Comparison of ENCODE assay signal across 11 cellular contexts in the genomic region with DNA sequence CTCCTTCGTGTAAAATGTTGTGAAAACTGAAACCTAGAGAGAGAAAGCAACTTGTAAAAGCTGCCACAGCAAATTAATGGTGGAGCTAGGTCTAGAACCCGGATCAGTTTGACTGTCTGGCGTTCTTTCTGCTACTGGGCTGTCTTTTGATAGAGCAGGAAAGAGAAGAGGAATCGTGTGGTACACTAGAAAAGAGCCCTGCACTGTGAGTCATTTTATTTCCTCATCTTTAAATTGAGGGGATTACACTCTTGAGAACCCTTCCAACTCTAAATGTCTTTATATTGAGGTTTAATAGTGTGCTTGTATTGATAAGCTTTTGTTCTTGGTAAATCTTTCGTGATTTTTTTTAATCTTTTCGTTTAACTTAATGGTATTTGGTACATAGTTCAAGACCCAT. TPM values are rescaled to one million over a fixed set of nuclear protein-coding genes. Genes with fewer than 3 reads are reported as not detected.
A peak's percentile ranks its signal among the peaks of the same experiment; 100 is the strongest.
DNase-seq lines count a peak whose midpoint lies in the region; ATAC-seq, FAIRE-seq and TF ChIP-seq lines count a peak whose summit lies in the region.
"Had no signal": no experiment of that assay in that cellular context is flagged by ENCODE, and none has a peak within 500 bp of the region (broad histone marks: within the 10 kb centered on the region; RNA-seq: fewer than 3 reads in every experiment).

No MANE protein-coding gene starts in this region.

- H3K9ac ChIP-seq in GM12878 (ENCODE audit: control insufficient read depth, insufficient read depth, low read length) = no peak overlapping the region; the same call in 1 of the 2 replicates

- no peaks in the 10 kb centered on the region for H3K9me3 ChIP-seq in GM12878 (replicated peaks; ENCODE audit: control insufficient read depth, insufficient read depth, low read length)
- H3K9me3 ChIP-seq: colonic mucosa, sigmoid colon had no signal

- H3K4me1 ChIP-seq in GM12878 (ENCODE audit: control insufficient read depth, insufficient read depth, low read length) (peaks cover 5% of the 10 kb centered on the region), foreskin keratinocyte (peaks cover 14% of the 10 kb centered on the region)
- H3K4me1 ChIP-seq: colonic mucosa had no signal

- H3K36me3 ChIP-seq in GM12878 (ENCODE audit: control insufficient read depth in 2 of 2, insufficient read depth in 2 of 2, low read length in 1 of 2) = no peaks in the 10 kb centered on the region
- H3K36me3 ChIP-seq: colonic mucosa, sigmoid colon had no signal

- intact Hi-C loops in GM12878 (cut with micrococcal nuclease; ENCODE audit: unreplicated experiment) = no loop called here
- intact Hi-C loops in left cardiac atrium (cut with DNase I) = no loop called here

- RAD21 ChIA-PET in GM12878 (lab: Charles Lee; ENCODE audit: unreplicated experiment) = interaction anchor here (1.9 kb wide), 1 partner anchor 147 kb away, joined by 5 read pairs; no protein-coding TSS in a partner anchor

- SMC1A ChIA-PET in GM12878 (lab: Charles Lee; ENCODE audit: uncharacterized antibody, unreplicated experiment) = interaction anchor here (1.2 kb wide), 2 partner anchors 109 to 186 kb away, joined by 3 to 6 read pairs; no protein-coding TSS in a partner anchor

- CTCF ChIA-PET in GM12878 (lab: Yijun Ruan, JAX) = no interaction called here

- peaks cover 51% of the 10 kb centered on the region for H3K4me1 Mint-ChIP-seq in neural crest cell

- TF ChIP-seq EP300 in GM12878 (IDR thresholded peaks at IDR 0.05; ENCODE audit: borderline replicate concordance in 1 of 2, control insufficient read depth in 1 of 2, low read depth in 2 of 2, low read length in 2 of 2) = no peak

- peak overlapping the region; percentile 27 for H3K27ac ChIP-seq in GM12878 (ENCODE audit: control insufficient read depth, insufficient read depth)
- no peak overlapping the region for H3K27ac ChIP-seq in foreskin keratinocyte
- H3K27ac ChIP-seq: colonic mucosa had no signal

- ATAC-seq in GM12878 = no peak
- ATAC-seq in foreskin keratinocyte = no peak
- ATAC-seq in left cardiac atrium = no peak
- no peak for ATAC-seq in GM18511 (IDR thresholded peaks at IDR 0.05; ENCODE audit: unreplicated experiment)

- 25% methylated on average over 6 of the region's 6 CpGs for WGBS in GM12878 (ENCODE audit: insufficient coverage, insufficient replicate concordance, low lambda C conversion rate, missing lambda C conversion rate)

- peak overlapping the region; percentile 11 for H3K4me2 ChIP-seq in GM12878 (ENCODE audit: control insufficient read depth, insufficient read depth)

- H3K27me3 ChIP-seq in GM12878 (replicated peaks in 1 of 2; ENCODE audit: control insufficient read depth in 2 of 2, insufficient read depth in 2 of 2, low read length in 1 of 2) (no peaks in the 10 kb centered on the region), foreskin keratinocyte (no peaks in the 10 kb centered on the region)
- H3K27me3 ChIP-seq: colonic mucosa had no signal

- TF ChIP-seq CTCF in GM12878 (IDR thresholded peaks at IDR 0.05 in 2 of 3, conservative IDR thresholded peaks at IDR 0.05 in 1 of 3; ENCODE audit: control insufficient read depth in 2 of 3, extremely low read depth in 1 of 3, insufficient read depth in 1 of 3, low read depth in 3 of 3, low read length in 3 of 3) (no peak), neural crest cell (conservative IDR thresholded peaks at IDR 0.05) (no peak), foreskin keratinocyte (conservative IDR thresholded peaks at IDR 0.05) (no peak)

- TF ChIP-seq POLR2A in GM12878 (IDR thresholded peaks at IDR 0.05; ENCODE audit: low read depth, low read length) = no peak

- H3K4me3 ChIP-seq in GM12878 = peak overlapping the region; percentile 8
- H3K4me3 ChIP-seq: colonic mucosa, sigmoid colon had no signal

- FAIRE-seq in GM18507 (lab: Jason Lieb, UNC) = peak; percentile 5
- no peak for FAIRE-seq in GM12878 (lab: Jason Lieb, UNC)

- DNase-seq in GM18507 (ENCODE audit: extremely low spot score, insufficient read length, low read depth) (no peak), NOMO-1 treated with dmso at 0.1 percent for 144 hours (lab: John Stamatoyannopoulos, UW; ENCODE audit: unreplicated experiment) (peak; percentile 5), GM12878 (ENCODE audit: low read depth, low spot score) (no peak), neural crest cell (ENCODE audit: low read depth, low spot score) (no peak), foreskin keratinocyte (no peak), left cardiac atrium (no peak), NCI-H510A treated with DMSO at 0.1 percent for 48 hours (lab: John Stamatoyannopoulos, UW) (no peak)
- DNase-seq: colonic mucosa, NCI-H524, sigmoid colon had no signal

- no TSS peak for BruUV-seq in GM12878 (replicated peaks; lab: Mats Ljungman, UMichigan)

- H3K27ac Mint-ChIP-seq in neural crest cell (ENCODE audit: unreplicated experiment) = no peak overlapping the region

- no peaks in the 10 kb centered on the region for H4K20me1 ChIP-seq in GM12878 (ENCODE audit: control insufficient read depth, insufficient read depth)

- no peaks in the 10 kb centered on the region for H3K27me3 Mint-ChIP-seq in neural crest cell (ENCODE audit: low read depth)

- H3K79me2 ChIP-seq in GM12878 (ENCODE audit: control insufficient read depth, insufficient read depth, low read length) = peaks cover 57% of the 10 kb centered on the region

- TF ChIP-seq RAD21 in GM12878 (IDR thresholded peaks at IDR 0.05; ENCODE audit: insufficient read depth, low read depth, low read length) = no peak

- H2AFZ ChIP-seq in GM12878 (ENCODE audit: control insufficient read depth, low read depth, low read length) = no peak overlapping the region

- peak overlapping the region; percentile 22 for H3K4me3 Mint-ChIP-seq in neural crest cell

- H3K9me3 Mint-ChIP-seq in neural crest cell = no peaks in the 10 kb centered on the region

- no peaks in the 10 kb centered on the region for H3K36me3 Mint-ChIP-seq in neural crest cell (ENCODE audit: low read depth)

- in situ Hi-C loops in GM12878 (cut with MboI) = no loop called here

- POLR2A ChIA-PET in GM12878 (lab: Charles Lee) = no interaction called here

TF ChIP-seq in GM12878, 131 proteins besides CTCF, POLR2A, EP300 and RAD21:
- TF ChIP-seq EED (IDR thresholded peaks at IDR 0.05; ENCODE audit: low read depth) = no peak

RNA-seq across cellular contexts. Expression of gene WDR44, which starts 4.3 kb away (rescaled TPM):
- 34.7 and 39.6 TPM in 2 replicates for total RNA-seq in GM12878 (2013; cell fraction: nucleolus; rRNA removed)
- total RNA-seq in GM12878 (2014; rRNA removed) = 9.6 and 9.9 TPM in 2 replicates
- 14.0 and 14.3 TPM in 2 replicates for total RNA-seq in GM12878 (2014; rRNA removed; fragmentation: Illumina TruSeq; extraction: Trizol)
- total RNA-seq in GM12878 (2021) = 10.6 and 11.7 TPM in 2 replicates
- polyA plus RNA-seq in GM12878 (2011; ENCODE audit: low read depth) = 2.6 TPM
- polyA plus RNA-seq in GM12878 (2011; rRNA removed) = 13.5 and 20.1 TPM in 2 replicates
- polyA plus RNA-seq in GM12878 (2011; cell fraction: cytosol; rRNA removed) = 5.2 and 5.7 TPM in 2 replicates
- polyA plus RNA-seq in GM12878 (2011; cell fraction: nucleus; rRNA removed) = 7.4 and 8.0 TPM in 2 replicates
- polyA plus RNA-seq in GM12878 (2012) = 4.7 and 6.1 TPM in 2 replicates
- polyA plus RNA-seq in GM12878 (2014; fragmentation: Illumina TruSeq; extraction: Trizol) = 13.5 and 17.2 TPM in 2 replicates
- 1 to 10 TPM; 3.4 to 4.2 TPM for polyA plus RNA-seq in GM12878 (2014; fragmentation: Nextera tagmentation; extraction: Ambion mirVana)
- 7.7 and 10.1 TPM in 2 replicates for polyA plus RNA-seq in GM12878 (2014; rRNA removed)
- polyA plus RNA-seq in GM12878 (2016; fragmentation: Nextera tagmentation; extraction: Ambion mirVana) = 10 to 100 TPM; 11.5 to 12.8 TPM
- 12.1 and 16.8 TPM in 2 replicates for polyA minus RNA-seq in GM12878 (2011; rRNA and poly(A)+ RNA removed)
- polyA minus RNA-seq in GM12878 (2011; cell fraction: cytosol; rRNA and poly(A)+ RNA removed) = 5.6 and 7.3 TPM in 2 replicates
- 10.4 and 21.5 TPM in 2 replicates for polyA minus RNA-seq in GM12878 (2011; cell fraction: nucleus; rRNA and poly(A)+ RNA removed)
- 10.9 and 11.0 TPM in 2 replicates for total RNA-seq in neural crest cell
- 16.2 and 18.6 TPM in 2 replicates for total RNA-seq in foreskin keratinocyte
- 3.5 and 4.2 TPM in 2 replicates for polyA plus RNA-seq in foreskin keratinocyte
- total RNA-seq in left cardiac atrium = 10 to 100 TPM; 10.3 to 10.4 TPM
